In genomic region chr6:7555671-7556070, GRCh38 we compare ENCODE assay signal across 24 cellular contexts. TPM values are rescaled to one million over a fixed set of nuclear protein-coding genes. Genes with fewer than 3 reads are reported as not detected.
DNase-seq lines count a peak whose midpoint lies in the region; ATAC-seq and TF ChIP-seq lines count a peak whose summit lies in the region.
"Had no signal": no experiment of that assay in that cellular context is flagged by ENCODE, and none has a peak within 500 bp of the region (broad histone marks: within the 10 kb centered on the region; RNA-seq: fewer than 3 reads in every experiment).

No MANE protein-coding gene starts in this region.

- H3K27me3 ChIP-seq in breast epithelium: no peaks in the 10 kb centered on the region
- no peaks in the 10 kb centered on the region for H3K27me3 ChIP-seq in prostate gland (replicated peaks; ENCODE audit: insufficient read depth)
- H3K27me3 ChIP-seq: BLaER1 had no signal

- TF ChIP-seq CTCF in MCF 10A (IDR thresholded peaks at IDR 0.05; ENCODE audit: unreplicated experiment): no peak
- no peak for TF ChIP-seq CTCF in breast epithelium (IDR thresholded peaks at IDR 0.05)
- no peak for TF ChIP-seq CTCF in chondrocyte (IDR thresholded peaks at IDR 0.05)
- TF ChIP-seq CTCF in prostate gland (IDR thresholded peaks at IDR 0.05): no peak

- DNase-seq in MCF 10A (ENCODE audit: unreplicated experiment) (no peak), breast epithelium (ENCODE audit: low spot score in 2 of 2) (no peak), chondrocyte (ENCODE audit: low spot score) (no peak), left ventricle myocardium superior (no peak), prostate gland (ENCODE audit: low spot score) (peak; percentile 28), NCI-H2196 treated with DMSO at 0.1 percent for 48 hours (lab: John Stamatoyannopoulos, UW; ENCODE audit: unreplicated experiment) (no peak), putamen (ENCODE audit: low spot score) (no peak), activated gamma-delta T cell treated with Interleukin-2 at 50 U/mL for 16 hours (no peak)
- DNase-seq: ACHN; Calu3; CD8-positive, alpha-beta T cell; DMS153; IMR-90; MV-4-11; NCI-H1694; NCI-H2081 treated with DMSO at 0.1 percent for 48 hours; NCI-H2171 treated with DMSO at 0.1 percent for 48 hours; NCI-H446 treated with DMSO at 0.1 percent for 48 hours; NCI-H526 treated with DMSO at 0.1 percent for 48 hours; OCI-M1; SIG-M5 had no signal

- peaks cover 38% of the 10 kb centered on the region for H3K4me1 Mint-ChIP-seq in MCF 10A (ENCODE audit: insufficient read depth, unreplicated experiment)
- H3K4me1 Mint-ChIP-seq in chondrocyte (ENCODE audit: low read depth): peaks cover 55% of the 10 kb centered on the region

- H3K4me3 ChIP-seq in breast epithelium: no peak overlapping the region
- no peak overlapping the region for H3K4me3 ChIP-seq in prostate gland
- H3K4me3 ChIP-seq: BLaER1 had no signal

- H3K27me3 Mint-ChIP-seq in MCF 10A (ENCODE audit: insufficient read depth, unreplicated experiment) (no peaks in the 10 kb centered on the region), chondrocyte (ENCODE audit: low read depth) (no peaks in the 10 kb centered on the region)

- intact Hi-C loops in MCF 10A (cut with micrococcal nuclease): no loop called here
- intact Hi-C loops in breast epithelium (cut with DNase I; ENCODE audit: low total_unique reads): loop anchor here (2.0 kb wide), 1 partner anchor 69 kb away; no protein-coding TSS in a partner anchor
- intact Hi-C loops in left ventricle myocardium superior (cut with micrococcal nuclease): no loop called here
- intact Hi-C loops in prostate gland (cut with DNase I): no loop called here

- no peaks in the 10 kb centered on the region for H3K36me3 ChIP-seq in breast epithelium
- no peaks in the 10 kb centered on the region for H3K36me3 ChIP-seq in prostate gland
- H3K36me3 ChIP-seq: BLaER1 had no signal

- H3K27ac ChIP-seq in breast epithelium (peak overlapping the region in 1 of 2 donors; percentile 72), prostate gland (peak overlapping the region; percentile 51 to 67)
- H3K27ac ChIP-seq: 22Rv1, BLaER1 had no signal

- CTCF ChIA-PET in MCF 10A (lab: Yijun Ruan, JAX): interaction anchor here (1.2 kb wide), 1 partner anchor 131 kb away, joined by 3 read pairs; no protein-coding TSS in a partner anchor

- POLR2A ChIA-PET in MCF 10A (lab: Yijun Ruan, JAX): interaction anchor here (0.9 to 29.8 kb wide), 4 partner anchors 7 to 44 kb away, joined by 4 to 872 read pairs (median 84); partner anchors contain the start of gene DSP

- no peaks in the 10 kb centered on the region for H3K9me3 Mint-ChIP-seq in MCF 10A (ENCODE audit: unreplicated experiment)
- no peaks in the 10 kb centered on the region for H3K9me3 Mint-ChIP-seq in chondrocyte (ENCODE audit: low read depth)
- H3K9me3 Mint-ChIP-seq: CD8-positive, alpha-beta T cell had no signal

- H3K27ac Mint-ChIP-seq in MCF 10A (ENCODE audit: low read depth, unreplicated experiment): peak overlapping the region; percentile 59
- H3K27ac Mint-ChIP-seq in chondrocyte (ENCODE audit: unreplicated experiment): peak overlapping the region; percentile 74
- H3K27ac Mint-ChIP-seq: CD8-positive, alpha-beta T cell had no signal

- 57% methylated on average over 11 of the region's 11 CpGs for WGBS in prostate gland

- no peaks in the 10 kb centered on the region for H3K36me3 Mint-ChIP-seq in MCF 10A (ENCODE audit: insufficient read depth, unreplicated experiment)
- H3K36me3 Mint-ChIP-seq in chondrocyte (ENCODE audit: low read depth): peaks cover 23% of the 10 kb centered on the region
- H3K36me3 Mint-ChIP-seq: CD8-positive, alpha-beta T cell had no signal

- no TSS peak for BruUV-seq in MCF 10A (replicated peaks; lab: Mats Ljungman, UMichigan)

- ATAC-seq in left ventricle myocardium superior: peak; percentile 49
- ATAC-seq: CD8-positive, alpha-beta T cell; HCT116 had no signal

- no peak for TF ChIP-seq POLR2A in breast epithelium (IDR thresholded peaks at IDR 0.05)
- no peak for TF ChIP-seq POLR2A in prostate gland (IDR thresholded peaks at IDR 0.05)

- H3K4me3 Mint-ChIP-seq in MCF 10A (ENCODE audit: unreplicated experiment) (no peak overlapping the region), chondrocyte (ENCODE audit: unreplicated experiment) (no peak overlapping the region)
- H3K4me3 Mint-ChIP-seq: CD8-positive, alpha-beta T cell had no signal

- H3K4me1 ChIP-seq in breast epithelium (peaks cover 0 to 6% of the 10 kb centered on the region in 2 donors), prostate gland (replicated peaks) (peaks cover 9% of the 10 kb centered on the region)
- H3K4me1 ChIP-seq: BLaER1 had no signal

- H3K9me3 ChIP-seq in breast epithelium: no peaks in the 10 kb centered on the region
- no peaks in the 10 kb centered on the region for H3K9me3 ChIP-seq in prostate gland
- H3K9me3 ChIP-seq: BLaER1 had no signal

RNA-seq across cellular contexts. Expression of gene DSP, which starts 14.2 kb away (rescaled TPM):
- total RNA-seq in MCF 10A (2022) (163 and 227 TPM in 2 replicates), breast epithelium (100 to 1,000 TPM in 1 of 3 donors, 10 to 100 TPM in 1, 1 to 10 TPM in 1; 2.1 to 165 (median 95.4) TPM), chondrocyte (464 to 589 TPM (median 471 TPM) in 3 replicates), left ventricle myocardium superior (314 TPM), prostate gland (100 to 1,000 TPM in 1 of 2 donors, 10 to 100 TPM in 1; 60.6 to 211 TPM)

RNA-seq across cellular contexts. Expression of gene SNRNP48, which starts 34.3 kb away (rescaled TPM):
- total RNA-seq in MCF 10A (2022): 10.2 and 11.2 TPM in 2 replicates
- total RNA-seq in breast epithelium: 10 to 100 TPM; 13.9 to 20.9 (median 15.4) TPM
- total RNA-seq in chondrocyte: 9.6 to 16.0 TPM (median 9.7 TPM) in 3 replicates
- total RNA-seq in left ventricle myocardium superior: 17.3 TPM
- total RNA-seq in prostate gland: 10 to 100 TPM; 13.1 to 19.9 TPM
